In genomic region chr10:84375011-84375410, GRCh38 we compare ENCODE assay signal across 8 cellular contexts. TPM values are rescaled to one million over a fixed set of nuclear protein-coding genes. Genes with fewer than 3 reads are reported as not detected.
DNase-seq lines count a peak whose midpoint lies in the region; ATAC-seq, FAIRE-seq and TF ChIP-seq lines count a peak whose summit lies in the region.

No MANE protein-coding gene starts in this region.

- peak; percentile 89 for FAIRE-seq in G401.6 (lab: Jason Lieb, UNC)

- no peak overlapping the region for H3K4me3 ChIP-seq in AG09309 (ENCODE audit: control insufficient read depth, low read depth, low read length)
- H3K4me3 ChIP-seq in astrocyte of the cerebellum (ENCODE audit: low read depth, low read length) = no peak overlapping the region

- peak; percentile 63 for TF ChIP-seq CTCF in AG09309 (IDR thresholded peaks at IDR 0.05; ENCODE audit: control insufficient read depth, insufficient read depth, low read depth, low read length, missing control alignments)
- TF ChIP-seq CTCF in astrocyte of the cerebellum (IDR thresholded peaks at IDR 0.05; ENCODE audit: low read depth, low read length, missing control alignments) = peak; percentile 60

- ATAC-seq in HG02973 (IDR thresholded peaks at IDR 0.05; ENCODE audit: unreplicated experiment) = peak; percentile 62

- in situ Hi-C loops in astrocyte of the cerebellum (cut with HindIII; ENCODE audit: low sequenced_read_pairs) = no loop called here

- DNase-seq in AG09309 (ENCODE audit: low read depth) = peak; percentile 20
- peak; percentile 66 for DNase-seq in NCI-H748 treated with DMSO at 0.1 percent for 48 hours (lab: John Stamatoyannopoulos, UW)
- DNase-seq in astrocyte of the cerebellum (ENCODE audit: low read depth) = peak; percentile 68
- DNase-seq in iris pigment epithelial cell (ENCODE audit: low read depth) = peak; percentile 58
- peak; percentile 4 for DNase-seq in stimulated activated naive CD4-positive, alpha-beta T cell treated with Interleukin-2 at 50 U/mL for 16 hours (lab: John Stamatoyannopoulos, UW)
- no peak for DNase-seq in occipital lobe (lab: John Stamatoyannopoulos, UW)

RNA-seq across cellular contexts. Expression of gene CCSER2, which starts 46.6 kb away (rescaled TPM):
- 102 TPM for total RNA-seq in occipital lobe
